18 cellular contexts compared by ENCODE assay signal in genomic region chr14:20418501-20418909, GRCh38. TPM values are rescaled to one million over a fixed set of nuclear protein-coding genes. Genes with fewer than 3 reads are reported as not detected.
"Had no signal": no experiment of that assay in that cellular context is flagged by ENCODE, and none has a peak within 500 bp of the region (broad histone marks: within the 10 kb centered on the region; RNA-seq: fewer than 3 reads in every experiment).

No MANE protein-coding gene starts in this region.

- H3K4me3 ChIP-seq: tibial artery had no signal

- DNase-seq: activated CD4-positive, alpha-beta T cell treated with anti-CD3 and anti-CD28 coated beads for 4 hours; activated CD8-positive, alpha-beta memory T cell treated with anti-CD3 and anti-CD28 coated beads, Interleukin-2, amount 50 U/mL, for 4 hours; activated CD8-positive, alpha-beta T cell treated with anti-CD3 and anti-CD28 coated beads, Interleukin-2, amount 10 ng/mL, durations not matched to agents 7 days and 5 days; activated effector memory CD4-positive, alpha-beta T cell treated with anti-CD3 and anti-CD28 coated beads, Interleukin-2, amount 50 U/mL, for 16 hours; activated T-cell treated with anti-CD3 and anti-CD28 coated beads, Interleukin-2, amount 50 U/mL, for 48 hours; amniotic stem cell; central memory CD4-positive, alpha-beta T cell; effector memory CD4-positive, alpha-beta T cell; foreskin keratinocyte; immature natural killer cell; naive B cell; retina; stimulated activated CD4-positive, alpha-beta T cell treated with anti-CD3 and anti-CD28 coated beads, Interleukin-2, amount 100 ng/mL, for 48 hours; tibial artery had no signal

- H3K9me3 Mint-ChIP-seq: activated naive CD4-positive, alpha-beta T cell treated with anti-CD3 and anti-CD28 coated beads, Interleukin-2, amount 50 U/mL, for 24 hours; brain; immature natural killer cell; naive B cell; stimulated activated memory B cell treated with anti-CD40 and anti-IgM and Interleukin-4, amounts not matched to agents 10 μg/mL and 1 μg/mL and 100 μg/mL, for 72 hours had no signal

- H3K27me3 Mint-ChIP-seq: activated naive CD4-positive, alpha-beta T cell treated with anti-CD3 and anti-CD28 coated beads, Interleukin-2, amount 50 U/mL, for 24 hours; naive B cell; stimulated activated memory B cell treated with anti-CD40 and anti-IgM and Interleukin-4, amounts not matched to agents 10 μg/mL and 1 μg/mL and 100 μg/mL, for 72 hours had no signal

- H3K4me1 ChIP-seq: foreskin keratinocyte had no signal

- H3K4me3 Mint-ChIP-seq: activated CD8-positive, alpha-beta T cell treated with anti-CD3 and anti-CD28 coated beads, Interleukin-2, amount 10 ng/mL, durations not matched to agents 7 days and 5 days; activated naive CD4-positive, alpha-beta T cell treated with anti-CD3 and anti-CD28 coated beads, Interleukin-2, amount 50 U/mL, for 24 hours; immature natural killer cell; stimulated activated memory B cell treated with anti-CD40 and anti-IgM and Interleukin-4, amounts not matched to agents 10 μg/mL and 1 μg/mL and 100 μg/mL, for 72 hours had no signal

- H3K36me3 ChIP-seq: tibial artery had no signal

- H3K27me3 ChIP-seq: foreskin keratinocyte, tibial artery had no signal

- H3K9me3 ChIP-seq: tibial artery had no signal

- H3K27ac Mint-ChIP-seq: activated CD8-positive, alpha-beta T cell treated with anti-CD3 and anti-CD28 coated beads, Interleukin-2, amount 10 ng/mL, durations not matched to agents 7 days and 5 days; activated naive CD4-positive, alpha-beta T cell treated with anti-CD3 and anti-CD28 coated beads, Interleukin-2, amount 50 U/mL, for 24 hours; immature natural killer cell had no signal

- H3K36me3 Mint-ChIP-seq: activated naive CD4-positive, alpha-beta T cell treated with anti-CD3 and anti-CD28 coated beads, Interleukin-2, amount 50 U/mL, for 24 hours; brain; immature natural killer cell; naive B cell; stimulated activated memory B cell treated with anti-CD40 and anti-IgM and Interleukin-4, amounts not matched to agents 10 μg/mL and 1 μg/mL and 100 μg/mL, for 72 hours had no signal

- H3K27ac ChIP-seq: foreskin keratinocyte, tibial artery had no signal

- ATAC-seq: activated CD8-positive, alpha-beta T cell treated with anti-CD3 and anti-CD28 coated beads, Interleukin-2, amount 10 ng/mL, durations not matched to agents 7 days and 5 days; foreskin keratinocyte; stimulated activated memory B cell treated with anti-CD40 and anti-IgM and Interleukin-4, amounts not matched to agents 10 μg/mL and 1 μg/mL and 100 μg/mL, for 72 hours had no signal

RNA-seq across cellular contexts. Expression of gene KLHL33, which starts 17.5 kb away (rescaled TPM):
- total RNA-seq: foreskin keratinocyte; T-helper 1 cell treated with Interleukin-12 subunit alpha and Interleukin-12 subunit beta and Interleukin-4 antibody, amounts not matched to agents 30 ng/mL and 1 ng/mL, for 36 hours had no signal
- polyA plus RNA-seq: foreskin keratinocyte had no signal
